1 cellular context compared by ENCODE assay signal in genomic region chr2:200377774-200378336, GRCh38.
TF ChIP-seq lines count a peak whose summit lies in the region.

No MANE protein-coding gene starts in this region.

TF ChIP-seq in SK-N-SH, 30 proteins besides CTCF, POLR2A, EP300 and RAD21 (continued from another document):
- TF ChIP-seq, protein P1, sequence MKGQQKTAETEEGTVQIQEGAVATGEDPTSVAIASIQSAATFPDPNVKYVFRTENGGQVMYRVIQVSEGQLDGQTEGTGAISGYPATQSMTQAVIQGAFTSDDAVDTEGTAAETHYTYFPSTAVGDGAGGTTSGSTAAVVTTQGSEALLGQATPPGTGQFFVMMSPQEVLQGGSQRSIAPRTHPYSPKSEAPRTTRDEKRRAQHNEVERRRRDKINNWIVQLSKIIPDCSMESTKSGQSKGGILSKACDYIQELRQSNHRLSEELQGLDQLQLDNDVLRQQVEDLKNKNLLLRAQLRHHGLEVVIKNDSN (IDR thresholded peaks at IDR 0.05; ENCODE audit: borderline replicate concordance, low read depth): no peak
- TF ChIP-seq TCF12 (IDR thresholded peaks at IDR 0.05) (peak; percentile 69), FOSL2 (IDR thresholded peaks at IDR 0.05; ENCODE audit: borderline replicate concordance, low read depth) (no peak), YY1 (IDR thresholded peaks at IDR 0.05; ENCODE audit: low read depth) (no peak), MEF2A (IDR thresholded peaks at IDR 0.05; ENCODE audit: borderline replicate concordance, low read depth) (no peak), GATA2 (CRISPR knock-in tag; IDR thresholded peaks at IDR 0.05) (peak; percentile 79), CHD2 (IDR thresholded peaks at IDR 0.05; ENCODE audit: low read length, partially characterized antibody) (peak; percentile 59), MAX (IDR thresholded peaks at IDR 0.05; ENCODE audit: low read depth) (no peak), JUND (IDR thresholded peaks at IDR 0.05) (no peak), RXRA (IDR thresholded peaks at IDR 0.05; ENCODE audit: borderline replicate concordance, low read depth) (no peak), GABPA (IDR thresholded peaks at IDR 0.05; ENCODE audit: low read depth) (no peak), NFIC (IDR thresholded peaks at IDR 0.05; ENCODE audit: borderline replicate concordance) (no peak), RFX5 (IDR thresholded peaks at IDR 0.05; ENCODE audit: low read length) (no peak)
- TF ChIP-seq, protein P2, sequence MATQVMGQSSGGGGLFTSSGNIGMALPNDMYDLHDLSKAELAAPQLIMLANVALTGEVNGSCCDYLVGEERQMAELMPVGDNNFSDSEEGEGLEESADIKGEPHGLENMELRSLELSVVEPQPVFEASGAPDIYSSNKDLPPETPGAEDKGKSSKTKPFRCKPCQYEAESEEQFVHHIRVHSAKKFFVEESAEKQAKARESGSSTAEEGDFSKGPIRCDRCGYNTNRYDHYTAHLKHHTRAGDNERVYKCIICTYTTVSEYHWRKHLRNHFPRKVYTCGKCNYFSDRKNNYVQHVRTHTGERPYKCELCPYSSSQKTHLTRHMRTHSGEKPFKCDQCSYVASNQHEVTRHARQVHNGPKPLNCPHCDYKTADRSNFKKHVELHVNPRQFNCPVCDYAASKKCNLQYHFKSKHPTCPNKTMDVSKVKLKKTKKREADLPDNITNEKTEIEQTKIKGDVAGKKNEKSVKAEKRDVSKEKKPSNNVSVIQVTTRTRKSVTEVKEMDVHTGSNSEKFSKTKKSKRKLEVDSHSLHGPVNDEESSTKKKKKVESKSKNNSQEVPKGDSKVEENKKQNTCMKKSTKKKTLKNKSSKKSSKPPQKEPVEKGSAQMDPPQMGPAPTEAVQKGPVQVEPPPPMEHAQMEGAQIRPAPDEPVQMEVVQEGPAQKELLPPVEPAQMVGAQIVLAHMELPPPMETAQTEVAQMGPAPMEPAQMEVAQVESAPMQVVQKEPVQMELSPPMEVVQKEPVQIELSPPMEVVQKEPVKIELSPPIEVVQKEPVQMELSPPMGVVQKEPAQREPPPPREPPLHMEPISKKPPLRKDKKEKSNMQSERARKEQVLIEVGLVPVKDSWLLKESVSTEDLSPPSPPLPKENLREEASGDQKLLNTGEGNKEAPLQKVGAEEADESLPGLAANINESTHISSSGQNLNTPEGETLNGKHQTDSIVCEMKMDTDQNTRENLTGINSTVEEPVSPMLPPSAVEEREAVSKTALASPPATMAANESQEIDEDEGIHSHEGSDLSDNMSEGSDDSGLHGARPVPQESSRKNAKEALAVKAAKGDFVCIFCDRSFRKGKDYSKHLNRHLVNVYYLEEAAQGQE (IDR thresholded peaks at IDR 0.05; ENCODE audit: low read depth, low read length): no peak
